Comparison of ENCODE assay signal across 18 cellular contexts in genomic region chr2:116747103-116747502, GRCh38.
A peak's percentile ranks its signal among the peaks of the same experiment; 100 is the strongest.
DNase-seq lines count a peak whose midpoint lies in the region; ATAC-seq and TF ChIP-seq lines count a peak whose summit lies in the region.
"Had no signal": no experiment of that assay in that cellular context is flagged by ENCODE, and none has a peak within 500 bp of the region (broad histone marks: within the 10 kb centered on the region; RNA-seq: fewer than 3 reads in every experiment).

No MANE protein-coding gene starts in this region.

- H3K4me3 ChIP-seq in NB4 (ENCODE audit: low read depth, low read length), result no peak overlapping the region
- no peak overlapping the region for H3K4me3 ChIP-seq in neural cell (ENCODE audit: low read length)

- no peak overlapping the region for H3K9ac ChIP-seq in neural cell (ENCODE audit: low read length)

- H3K9me3 Mint-ChIP-seq in chondrocyte (ENCODE audit: low read depth), result no peaks in the 10 kb centered on the region
- peaks cover 2% of the 10 kb centered on the region for H3K9me3 Mint-ChIP-seq in activated CD4-positive, alpha-beta T cell treated with anti-CD3 and anti-CD28 coated beads for 36 hours (ENCODE audit: low read depth)
- H3K9me3 Mint-ChIP-seq in HFFc6, result peaks cover 10% of the 10 kb centered on the region

- H3K27me3 ChIP-seq in neural cell (ENCODE audit: insufficient read depth, low read depth, low read length), result no peaks in the 10 kb centered on the region

- H3K4me1 Mint-ChIP-seq in chondrocyte (ENCODE audit: low read depth) (no peaks in the 10 kb centered on the region), HFFc6 (ENCODE audit: low read depth) (no peaks in the 10 kb centered on the region)
- no peaks in the 10 kb centered on the region for H3K4me1 Mint-ChIP-seq in activated CD4-positive, alpha-beta T cell treated with anti-CD3 and anti-CD28 coated beads for 36 hours

- ATAC-seq in HG03439 (IDR thresholded peaks at IDR 0.05; ENCODE audit: unreplicated experiment), result no peak
- no peak for ATAC-seq in activated CD4-positive, alpha-beta T cell treated with anti-CD3 and anti-CD28 coated beads for 36 hours

- TF ChIP-seq CTCF in NB4 (IDR thresholded peaks at IDR 0.05; ENCODE audit: low read depth, low read length), result peak; percentile 15
- TF ChIP-seq CTCF in chondrocyte (IDR thresholded peaks at IDR 0.05), result peak; percentile 76
- peak; percentile 62 for TF ChIP-seq CTCF in neural cell (IDR thresholded peaks at IDR 0.05; ENCODE audit: poor library complexity, severe bottlenecking)
- no peak for TF ChIP-seq CTCF in HFFc6 (IDR thresholded peaks at IDR 0.05)

- intact Hi-C loops in activated CD4-positive, alpha-beta T cell treated with anti-CD3 and anti-CD28 coated beads for 36 hours (cut with DNase I, micrococcal nuclease), result no loop called here

- H3K4me3 Mint-ChIP-seq in chondrocyte (ENCODE audit: unreplicated experiment) (no peak overlapping the region), HFFc6 (no peak overlapping the region)
- H3K4me3 Mint-ChIP-seq in activated CD4-positive, alpha-beta T cell treated with anti-CD3 and anti-CD28 coated beads for 36 hours, result no peak overlapping the region

- no peaks in the 10 kb centered on the region for H3K79me2 ChIP-seq in neural cell (replicated peaks; ENCODE audit: insufficient read depth, low read length)

- DNase-seq in DMS53 treated with DMSO at 0.1 percent for 48 hours (lab: John Stamatoyannopoulos, UW; ENCODE audit: unreplicated experiment) (peak; percentile 5), NB4 (ENCODE audit: low read depth) (no peak), chondrocyte (ENCODE audit: low spot score) (no peak), anterior cingulate cortex (lab: John Stamatoyannopoulos, UW) (no peak), HFFc6 (no peak)
- DNase-seq in activated CD4-positive, alpha-beta T cell treated with anti-CD3 and anti-CD28 coated beads for 36 hours, result no peak
- DNase-seq: activated CD4-positive, alpha-beta T cell treated with anti-CD3 and anti-CD28 coated beads, Interleukin-2, amount 50 U/mL, for 1 hour; activated naive CD4-positive, alpha-beta T cell; aorta; COR-L47; HCEC 1CT; hippocampal formation; NCI-H1048; NCI-H524 treated with DMSO at 0.1 percent for 48 hours; stimulated activated CD4-positive, alpha-beta T cell treated with anti-CD3 and anti-CD28 coated beads, Interleukin-4, amount 100 ng/mL, for 1 hour; SW 1271 had no signal

- POLR2A ChIA-PET in activated CD4-positive, alpha-beta T cell treated with anti-CD3 and anti-CD28 coated beads for 36 hours (lab: Charles Lee), result no interaction called here

- TF ChIP-seq POLR2A in NB4 (IDR thresholded peaks at IDR 0.05; ENCODE audit: extremely low read depth, insufficient read length), result no peak

- H3F3A ChIP-seq in neural cell (ENCODE audit: insufficient read depth, low read length, poor library complexity, severe bottlenecking), result no peaks in the 10 kb centered on the region

- TF ChIP-seq EP300 in neural cell (conservative IDR thresholded peaks at IDR 0.05; ENCODE audit: poor library complexity, severe bottlenecking), result no peak

- H3K27me3 Mint-ChIP-seq in chondrocyte (ENCODE audit: low read depth) (peaks cover 20% of the 10 kb centered on the region), HFFc6 (ENCODE audit: insufficient read depth) (peaks cover 3% of the 10 kb centered on the region; the same call in 1 of the 2 replicates)
- no peaks in the 10 kb centered on the region for H3K27me3 Mint-ChIP-seq in activated CD4-positive, alpha-beta T cell treated with anti-CD3 and anti-CD28 coated beads for 36 hours

- H3K27ac Mint-ChIP-seq in chondrocyte (ENCODE audit: unreplicated experiment), result no peak overlapping the region
- H3K27ac Mint-ChIP-seq in activated CD4-positive, alpha-beta T cell treated with anti-CD3 and anti-CD28 coated beads for 36 hours, result no peak overlapping the region
- no peak overlapping the region for H3K27ac Mint-ChIP-seq in HFFc6

- H4K20me1 ChIP-seq in neural cell (ENCODE audit: insufficient read depth), result no peaks in the 10 kb centered on the region

- H3K27ac ChIP-seq in neural cell (ENCODE audit: low read length), result no peak overlapping the region

- no peak overlapping the region for H2AFZ ChIP-seq in neural cell (ENCODE audit: low read depth, low read length)

- CTCF ChIA-PET in activated CD4-positive, alpha-beta T cell treated with anti-CD3 and anti-CD28 coated beads for 36 hours (lab: Charles Lee), result no interaction called here

- no peak overlapping the region for H3K4me2 ChIP-seq in neural cell (ENCODE audit: low read length)

- H3K36me3 Mint-ChIP-seq in chondrocyte (ENCODE audit: low read depth), result no peaks in the 10 kb centered on the region
- H3K36me3 Mint-ChIP-seq in activated CD4-positive, alpha-beta T cell treated with anti-CD3 and anti-CD28 coated beads for 36 hours (ENCODE audit: low read depth), result no peaks in the 10 kb centered on the region
- H3K36me3 Mint-ChIP-seq in HFFc6 (ENCODE audit: low read depth), result no peaks in the 10 kb centered on the region

- peak; percentile 73 for TF ChIP-seq RAD21 in neural cell (conservative IDR thresholded peaks at IDR 0.05)

- no peaks in the 10 kb centered on the region for H3K9me2 ChIP-seq in neural cell (ENCODE audit: insufficient read depth, low read length)

- no peaks in the 10 kb centered on the region for H3K36me3 ChIP-seq in neural cell (ENCODE audit: insufficient read depth, low read length)

- no peaks in the 10 kb centered on the region for H3K9me3 ChIP-seq in neural cell (ENCODE audit: low read length)

TF ChIP-seq in neural cell, 6 proteins besides CTCF, POLR2A, EP300 and RAD21:
- no peak for TF ChIP-seq EZH2 (IDR thresholded peaks at IDR 0.05; ENCODE audit: borderline replicate concordance, insufficient read depth, low read length, poor library complexity, severe bottlenecking)
- peak; percentile 70 for TF ChIP-seq SMC3 (conservative IDR thresholded peaks at IDR 0.05; ENCODE audit: poor library complexity)
